In the genomic region with DNA sequence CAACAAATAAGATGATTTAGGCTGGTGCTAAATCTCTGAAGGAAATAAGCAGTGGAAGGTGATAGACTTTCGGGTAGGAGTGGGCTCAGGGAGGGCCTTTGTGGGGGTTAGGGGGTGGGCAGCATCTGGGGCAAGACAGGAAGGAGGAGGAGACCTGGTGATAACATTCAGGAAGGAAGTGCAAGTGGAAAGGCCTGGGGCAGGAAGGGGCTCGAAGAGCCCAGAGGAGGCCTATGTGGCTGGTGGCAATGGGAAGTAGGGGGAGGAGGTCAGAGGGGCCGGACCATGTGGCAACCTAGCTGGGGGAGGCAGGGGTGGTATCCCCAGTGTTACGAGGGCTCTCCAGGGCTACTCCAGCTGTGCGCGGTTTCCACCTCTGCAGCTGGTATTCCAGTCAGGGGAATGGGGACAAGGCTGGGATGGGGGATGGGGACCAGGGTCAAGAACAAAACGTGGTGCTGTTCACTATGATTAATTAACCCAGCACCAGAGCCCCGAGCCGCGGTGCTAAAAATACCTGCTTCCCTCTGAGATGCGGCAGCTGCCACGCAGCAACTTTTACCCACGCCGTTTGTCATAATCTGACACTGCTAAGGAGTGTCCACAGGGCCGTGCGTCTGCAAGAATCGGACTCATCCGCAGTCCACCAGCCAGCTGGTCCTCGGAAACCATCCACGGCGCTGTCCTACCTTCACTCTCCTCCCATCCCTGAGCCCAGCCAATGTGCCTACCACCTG, we compare ENCODE assay signal across 17 cellular contexts. TPM values are rescaled to one million over a fixed set of nuclear protein-coding genes. Genes with fewer than 3 reads are reported as not detected.
DNase-seq lines count a peak whose midpoint lies in the region; ATAC-seq lines count a peak whose summit lies in the region.
"Had no signal": no experiment of that assay in that cellular context is flagged by ENCODE, and none has a peak within 500 bp of the region (broad histone marks: within the 10 kb centered on the region; RNA-seq: fewer than 3 reads in every experiment).

No MANE protein-coding gene starts in this region.

- no peak overlapping the region for H3K4me2 ChIP-seq in mesendoderm (ENCODE audit: low read length)

- CTCF ChIA-PET in CD8-positive, alpha-beta memory T cell (lab: Charles Lee) = interaction anchor here (0.7 to 1.5 kb wide), 2 partner anchors 10 to 155 kb away, joined by 3 to 4 read pairs; no protein-coding TSS in a partner anchor

- no peak overlapping the region for H2BK15ac ChIP-seq in mesendoderm (replicated peaks; ENCODE audit: low read depth)

- peak overlapping the region; percentile 5 for H3K18ac ChIP-seq in mesendoderm (ENCODE audit: low read length)

- no peak overlapping the region for H3K4me3 ChIP-seq in mesendoderm (ENCODE audit: low read length)
- H3K4me3 ChIP-seq in CD8-positive, alpha-beta memory T cell (ENCODE audit: low read length) = no peak overlapping the region
- H3K4me3 ChIP-seq: sigmoid colon, SJCRH30, tibial nerve had no signal

- H2BK120ac ChIP-seq in mesendoderm (ENCODE audit: low read depth, low read length) = peak overlapping the region; percentile 1

- no peak overlapping the region for H3K23ac ChIP-seq in mesendoderm (ENCODE audit: low read length)

- no peak overlapping the region for H4K5ac ChIP-seq in mesendoderm (ENCODE audit: low read length)

- H3K4me1 ChIP-seq in mesendoderm (ENCODE audit: control insufficient read depth, low read depth, low read length) = peaks cover 18% of the 10 kb centered on the region
- H3K4me1 ChIP-seq in CD8-positive, alpha-beta memory T cell (ENCODE audit: insufficient read depth, low read length) = no peaks in the 10 kb centered on the region
- H3K4me1 ChIP-seq: sigmoid colon, SJCRH30, tibial nerve had no signal

- H3K4me1 Mint-ChIP-seq in CD8-positive, alpha-beta memory T cell = peaks cover 7 to 15% (median 8%) of the 10 kb centered on the region in 3 donors

- no peaks in the 10 kb centered on the region for H3K9me3 Mint-ChIP-seq in CD8-positive, alpha-beta memory T cell
- H3K9me3 Mint-ChIP-seq: activated CD4-positive, alpha-beta memory T cell treated with anti-CD3 and anti-CD28 coated beads, Interleukin-2, amount 10 ng/mL, durations not matched to agents 7 days and 5 days; CD4-positive, alpha-beta memory T cell; H9; memory B cell had no signal

- peak overlapping the region; percentile 52 for H2AK5ac ChIP-seq in mesendoderm (ENCODE audit: low read length)

- peak overlapping the region; percentile 87 for H3K56ac ChIP-seq in mesendoderm (ENCODE audit: low read length)

- no CpG with 5 or more reads among the region's 21 CpGs for WGBS in mesendoderm (ENCODE audit: extremely low coverage, insufficient coverage, low lambda C conversion rate)

- peaks cover 0 to 3% of the 10 kb centered on the region in 2 donors for H3K27me3 Mint-ChIP-seq in CD8-positive, alpha-beta memory T cell

- no peaks in the 10 kb centered on the region for H3K79me1 ChIP-seq in mesendoderm (ENCODE audit: low read length)

- H3K27ac ChIP-seq in KOPT-K1 (ENCODE audit: low read depth, low read length, poor library complexity, severe bottlenecking) (peak overlapping the region; percentile 58), mesendoderm (ENCODE audit: low read depth, low read length) (peak overlapping the region; percentile 50)
- H3K27ac ChIP-seq in CD8-positive, alpha-beta memory T cell (ENCODE audit: low read depth, low read length) = no peak overlapping the region
- H3K27ac ChIP-seq: sigmoid colon, SJCRH30, tibial nerve had no signal

- H3K36me3 ChIP-seq in KOPT-K1 (ENCODE audit: insufficient read depth, low read length) = no peaks in the 10 kb centered on the region
- H3K36me3 ChIP-seq in mesendoderm (ENCODE audit: control insufficient read depth, insufficient read depth, low read length) = no peaks in the 10 kb centered on the region
- no peaks in the 10 kb centered on the region for H3K36me3 ChIP-seq in CD8-positive, alpha-beta memory T cell (ENCODE audit: insufficient read depth, low read length)
- H3K36me3 ChIP-seq: sigmoid colon, SJCRH30, tibial nerve had no signal

- H2BK5ac ChIP-seq in mesendoderm (ENCODE audit: low read length) = peak overlapping the region; percentile 76

- no peaks in the 10 kb centered on the region for H3K27me3 ChIP-seq in mesendoderm (ENCODE audit: insufficient read depth, low read length, poor library complexity)
- H3K27me3 ChIP-seq in CD8-positive, alpha-beta memory T cell (ENCODE audit: insufficient read depth, low read length, poor library complexity, severe bottlenecking) = no peaks in the 10 kb centered on the region
- H3K27me3 ChIP-seq: sigmoid colon, SJCRH30, tibial nerve had no signal

- no peak overlapping the region for H3K9ac ChIP-seq in mesendoderm (ENCODE audit: low read length)

- no peaks in the 10 kb centered on the region for H3K9me3 ChIP-seq in KOPT-K1 (ENCODE audit: insufficient read depth, low read length, poor library complexity, severe bottlenecking)
- no peaks in the 10 kb centered on the region for H3K9me3 ChIP-seq in CD8-positive, alpha-beta memory T cell (ENCODE audit: low read length)
- H3K9me3 ChIP-seq: sigmoid colon, SJCRH30, tibial nerve had no signal

- POLR2A ChIA-PET in CD8-positive, alpha-beta memory T cell (lab: Charles Lee) = no interaction called here

- peak overlapping the region in 4 of 8 donors; percentile 11 to 83 (median 52) for H3K27ac Mint-ChIP-seq in CD8-positive, alpha-beta memory T cell
- H3K27ac Mint-ChIP-seq: activated CD4-positive, alpha-beta memory T cell treated with anti-CD3 and anti-CD28 coated beads, Interleukin-2, amount 10 ng/mL, durations not matched to agents 7 days and 5 days; H9; memory B cell had no signal

- no peak overlapping the region for H4K8ac ChIP-seq in mesendoderm (ENCODE audit: low read depth, low read length)

- peak; percentile 58 to 60 for DNase-seq in AML-193 (lab: John Stamatoyannopoulos, UW)
- DNase-seq in UCSD-AML1 (lab: John Stamatoyannopoulos, UW; ENCODE audit: unreplicated experiment) = peak; percentile 82
- peak; percentile 81 for DNase-seq in mesendoderm
- DNase-seq in DMS79 treated with DMSO at 0.1 percent for 48 hours (lab: John Stamatoyannopoulos, UW) = no peak
- no peak for DNase-seq in CD8-positive, alpha-beta memory T cell
- DNase-seq: activated CD4-positive, alpha-beta memory T cell treated with anti-CD3 and anti-CD28 coated beads, Interleukin-2, amount 10 ng/mL, durations not matched to agents 7 days and 5 days; CD4-positive, alpha-beta memory T cell; H9; sigmoid colon; SJCRH30; stimulated activated CD4-positive, alpha-beta T cell treated with anti-CD3 and anti-CD28 coated beads, Interleukin-4, amount 100 ng/mL, for 4 hours had no signal

- no peaks in the 10 kb centered on the region for H3K79me2 ChIP-seq in mesendoderm (ENCODE audit: control insufficient read depth, insufficient read depth, low read length)

- no peak overlapping the region for H3K4me3 Mint-ChIP-seq in CD8-positive, alpha-beta memory T cell
- H3K4me3 Mint-ChIP-seq: activated CD4-positive, alpha-beta memory T cell treated with anti-CD3 and anti-CD28 coated beads, Interleukin-2, amount 10 ng/mL, durations not matched to agents 7 days and 5 days; CD4-positive, alpha-beta memory T cell; H9; memory B cell had no signal

- no peaks in the 10 kb centered on the region for H3K36me3 Mint-ChIP-seq in CD8-positive, alpha-beta memory T cell
- H3K36me3 Mint-ChIP-seq: CD4-positive, alpha-beta memory T cell; memory B cell had no signal

- ATAC-seq in GM21529 (IDR thresholded peaks at IDR 0.05; ENCODE audit: unreplicated experiment) (no peak), HG03095 (IDR thresholded peaks at IDR 0.05; ENCODE audit: unreplicated experiment) (no peak)

- peak overlapping the region; percentile 40 for H3K4ac ChIP-seq in mesendoderm (ENCODE audit: low read depth, low read length)

RNA-seq across cellular contexts. Expression of a gene that starts 5.2 kb away (rescaled TPM):
- polyA plus RNA-seq in mesendoderm (2013, experiment 1 of 2) = 0.10 TPM
- polyA plus RNA-seq in mesendoderm (2013, experiment 2 of 2) = 0.06 TPM
- total RNA-seq in CD8-positive, alpha-beta memory T cell = not detected
- not detected for polyA plus RNA-seq in CD8-positive, alpha-beta memory T cell
- total RNA-seq: activated CD4-positive, alpha-beta memory T cell treated with anti-CD3 and anti-CD28 coated beads, Interleukin-2, amount 10 ng/mL, durations not matched to agents 7 days and 5 days; CD4-positive, alpha-beta memory T cell; epithelial cell of proximal tubule; H9; sigmoid colon; SJCRH30; tibial nerve had no signal
- polyA plus RNA-seq: CD4-positive, alpha-beta memory T cell; sigmoid colon had no signal

Comparison
In these comparisons a context has a peak if more than half of its experiments do, and no peak if none do; other contexts are left out.
1. DNase-seq: peak in AML-193 (2 of 2), UCSD-AML1 (single experiment) and mesendoderm (single experiment); none in DMS79 treated with DMSO at 0.1 percent for 48 hours (single experiment) and CD8-positive, alpha-beta memory T cell (0 of 5).